Comparison of ENCODE assay signal across 10 cellular contexts in the genomic region with DNA sequence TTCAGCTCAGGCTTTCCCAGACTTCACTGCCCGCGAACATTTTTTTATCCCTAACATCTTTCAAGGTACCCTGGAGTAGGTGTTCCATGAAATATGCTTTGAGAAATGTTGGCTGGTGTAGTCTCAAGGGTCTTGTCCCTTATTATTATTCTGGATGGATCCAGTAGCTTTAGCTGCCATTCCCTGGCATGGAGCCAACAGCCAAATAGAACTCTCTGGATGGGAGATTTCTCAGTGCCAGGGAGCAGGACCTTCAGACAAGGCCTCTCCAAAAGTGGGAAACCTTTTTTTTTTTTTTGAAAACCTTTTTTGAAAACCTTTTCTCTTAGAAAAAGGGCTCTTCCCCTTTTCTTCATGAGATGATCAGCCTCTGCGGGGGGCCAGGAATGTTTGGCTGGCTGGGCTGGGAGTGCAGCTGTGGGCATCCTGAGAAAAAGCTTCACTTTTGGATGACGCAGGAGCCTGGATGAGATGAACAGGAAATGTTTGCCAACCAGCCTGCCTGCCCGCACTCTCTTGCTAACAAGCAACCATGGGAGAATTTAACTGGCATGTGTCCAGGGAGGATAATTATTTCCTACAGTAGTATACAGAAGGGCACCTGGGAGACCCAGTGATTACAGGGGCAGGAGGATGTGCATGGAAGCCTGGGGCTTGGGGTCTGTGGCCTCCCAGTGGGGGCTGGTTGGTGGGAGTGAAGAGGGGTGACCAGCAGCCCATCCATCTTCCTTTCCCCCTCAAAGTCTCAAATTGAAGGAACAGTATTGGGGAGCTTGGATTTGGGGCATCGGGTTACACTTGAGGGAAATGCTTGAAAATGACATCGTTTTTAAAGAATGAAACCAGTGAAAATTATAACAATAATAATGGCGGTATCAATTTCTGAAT.
DNase-seq lines count a peak whose midpoint lies in the region; ATAC-seq and TF ChIP-seq lines count a peak whose summit lies in the region.
"Had no signal": no experiment of that assay in that cellular context is flagged by ENCODE, and none has a peak within 500 bp of the region (broad histone marks: within the 10 kb centered on the region; RNA-seq: fewer than 3 reads in every experiment).

No MANE protein-coding gene starts in this region.

- intact Hi-C loops in left colon (cut with DNase I, micrococcal nuclease) (no loop called here), vagina (cut with DNase I) (no loop called here)

- H3K9me3 ChIP-seq in vagina, result no peaks in the 10 kb centered on the region

- H3K4me3 ChIP-seq in astrocyte of the cerebellum (ENCODE audit: low read depth, low read length) (no peak overlapping the region), vagina (no peak overlapping the region)

- TF ChIP-seq CTCF in astrocyte of the cerebellum (IDR thresholded peaks at IDR 0.05; ENCODE audit: low read depth, low read length, missing control alignments), result no peak
- no peak for TF ChIP-seq CTCF in vagina (IDR thresholded peaks at IDR 0.05)

- no peaks in the 10 kb centered on the region for H3K4me1 ChIP-seq in vagina

- ATAC-seq in left colon (peak; percentile 94), HG02610 (IDR thresholded peaks at IDR 0.05; ENCODE audit: unreplicated experiment) (no peak), HG03025 (IDR thresholded peaks at IDR 0.05; ENCODE audit: low FRiP score, unreplicated experiment) (no peak)

- no peaks in the 10 kb centered on the region for H3K36me3 ChIP-seq in vagina

- H3K27ac ChIP-seq in vagina, result no peak overlapping the region
- H3K27ac ChIP-seq: epithelial cell of prostate had no signal

- no peak for TF ChIP-seq POLR2A in vagina (IDR thresholded peaks at IDR 0.05)

- in situ Hi-C loops in astrocyte of the cerebellum (cut with HindIII; ENCODE audit: low sequenced_read_pairs), result no loop called here

- peak; percentile 86 for DNase-seq in COR-L47 (lab: John Stamatoyannopoulos, UW)
- peak; percentile 52 for DNase-seq in NCI-H1694 treated with DMSO at 0.1 percent for 48 hours (lab: John Stamatoyannopoulos, UW)
- peak; percentile 88 for DNase-seq in astrocyte of the cerebellum (ENCODE audit: low read depth)
- peak in 1 of 2 donors; percentile 13 for DNase-seq in left colon
- no peak for DNase-seq in UCSD-AML1 (lab: John Stamatoyannopoulos, UW; ENCODE audit: unreplicated experiment)
- no peak for DNase-seq in vagina (ENCODE audit: extremely low spot score in 2 of 2)
- DNase-seq: CD4-positive, alpha-beta T cell had no signal

- H3K27me3 ChIP-seq in vagina, result no peaks in the 10 kb centered on the region

Comparison
In these comparisons a context has a peak if more than half of its experiments do, and no peak if none do; other contexts are left out.
1. DNase-seq: peak in COR-L47 (single experiment), NCI-H1694 treated with DMSO at 0.1 percent for 48 hours (single experiment) and astrocyte of the cerebellum (single experiment); none in UCSD-AML1 (single experiment) and vagina (0 of 2).